Comparison of ENCODE assay signal across 19 cellular contexts in genomic region chr3:38643592-38643991, GRCh38. TPM values are rescaled to one million over a fixed set of nuclear protein-coding genes. Genes with fewer than 3 reads are reported as not detected.
A peak's percentile ranks its signal among the peaks of the same experiment; 100 is the strongest.
DNase-seq lines count a peak whose midpoint lies in the region; ATAC-seq and TF ChIP-seq lines count a peak whose summit lies in the region.
"Had no signal": no experiment of that assay in that cellular context is flagged by ENCODE, and none has a peak within 500 bp of the region (broad histone marks: within the 10 kb centered on the region; RNA-seq: fewer than 3 reads in every experiment).

No MANE protein-coding gene starts in this region.

- in situ Hi-C loops in mammary epithelial cell (cut with MboI; ENCODE audit: low sequenced_read_pairs in 2 of 2) = no loop called here

- peak overlapping the region; percentile 61 for H3K27ac ChIP-seq in right cardiac atrium (ENCODE audit: low read length)
- no peak overlapping the region for H3K27ac ChIP-seq in sigmoid colon
- no peak overlapping the region for H3K27ac ChIP-seq in mammary epithelial cell (ENCODE audit: insufficient read depth, low read depth, low read length)
- H3K27ac ChIP-seq: BLaER1, PC-9, RWPE1 had no signal

- H3K79me2 ChIP-seq in mammary epithelial cell (ENCODE audit: insufficient read depth, low read length) = no peaks in the 10 kb centered on the region

- no peaks in the 10 kb centered on the region for H3K27me3 ChIP-seq in right cardiac atrium (ENCODE audit: control insufficient read depth, insufficient read depth)
- H3K27me3 ChIP-seq in sigmoid colon = peaks cover 2 to 14% (median 13%) of the 10 kb centered on the region in 3 donors
- H3K27me3 ChIP-seq in mammary epithelial cell (ENCODE audit: insufficient read depth, low read length) = peaks cover 5% of the 10 kb centered on the region

- H3K4me3 Mint-ChIP-seq in chondrocyte (ENCODE audit: unreplicated experiment) = no peak overlapping the region
- H3K4me3 Mint-ChIP-seq: CD4-positive, alpha-beta memory T cell had no signal

- no peak for ATAC-seq in right cardiac atrium
- ATAC-seq: GM12878 had no signal

- no peaks in the 10 kb centered on the region for H4K20me1 ChIP-seq in mammary epithelial cell (ENCODE audit: insufficient read depth, low read length)
- H4K20me1 ChIP-seq: BLaER1 had no signal

- H3K27ac Mint-ChIP-seq in chondrocyte (ENCODE audit: unreplicated experiment) = no peak overlapping the region
- H3K27ac Mint-ChIP-seq: CD4-positive, alpha-beta memory T cell had no signal

- TF ChIP-seq CTCF in chondrocyte (IDR thresholded peaks at IDR 0.05) = no peak
- TF ChIP-seq CTCF in sigmoid colon (IDR thresholded peaks at IDR 0.05) = no peak
- no peak for TF ChIP-seq CTCF in mammary epithelial cell (conservative IDR thresholded peaks at IDR 0.05 in 1 of 2, IDR thresholded peaks at IDR 0.05 in 1 of 2; ENCODE audit: extremely low read depth in 1 of 2, insufficient read depth in 1 of 2, low read depth in 1 of 2, low read length in 2 of 2)

- peaks cover under 1% of the 10 kb centered on the region for H3K4me1 Mint-ChIP-seq in chondrocyte (ENCODE audit: low read depth)

- CTCF ChIA-PET in mammary epithelial cell (lab: Charles Lee; ENCODE audit: low non-redundant PET) = no interaction called here

- BruUV-seq in mammary epithelial cell (replicated peaks; lab: Mats Ljungman, UMichigan) = no TSS peak

- peak; percentile 31 for DNase-seq in activated effector memory CD4-positive, alpha-beta T cell treated with anti-CD3 and anti-CD28 coated beads, Interleukin-2, amount 50 U/mL, for 16 hours
- DNase-seq in activated effector memory CD4-positive, alpha-beta T cell treated with Interleukin-2 at 50 U/mL for 16 hours = no peak
- DNase-seq in chondrocyte (ENCODE audit: low spot score) = peak; percentile 49
- no peak for DNase-seq in right cardiac atrium
- peak; percentile 44 for DNase-seq in sigmoid colon
- no peak for DNase-seq in mammary epithelial cell
- no peak for DNase-seq in H4 (ENCODE audit: low spot score)
- DNase-seq in putamen (ENCODE audit: low spot score) = no peak
- DNase-seq: CD4-positive, alpha-beta memory T cell; HCEC 1CT; IMR-90; NCI-H1417; NCI-H1930; NCI-H345; NCI-H526; PC-9 had no signal

- dilution Hi-C loops in mammary epithelial cell (cut with HindIII; ENCODE audit: low sequenced_read_pairs) = no loop called here

- no peaks in the 10 kb centered on the region for H3K36me3 Mint-ChIP-seq in chondrocyte (ENCODE audit: low read depth)
- H3K36me3 Mint-ChIP-seq: CD4-positive, alpha-beta memory T cell had no signal

- TF ChIP-seq POLR2A in sigmoid colon (IDR thresholded peaks at IDR 0.05) = no peak

- intact Hi-C loops in right cardiac atrium (cut with DNase I) (no loop called here), sigmoid colon (cut with DNase I) (no loop called here), mammary epithelial cell (cut with micrococcal nuclease) (no loop called here)

- no peak overlapping the region for H3K9ac ChIP-seq in mammary epithelial cell (ENCODE audit: insufficient read depth, low read length)
- H3K9ac ChIP-seq: BLaER1 had no signal

- 84% methylated on average over 5 of the region's 5 CpGs for WGBS in right cardiac atrium
- WGBS in sigmoid colon, 2 donors = 77 to 85% methylated on average over 5 of the region's 5 CpGs
- WGBS in mammary epithelial cell (ENCODE audit: low coverage, missing lambda C conversion rate) = 63% methylated on average over 5 of the region's 5 CpGs

- TF ChIP-seq EP300 in sigmoid colon (IDR thresholded peaks at IDR 0.05) = no peak

- H2AFZ ChIP-seq in mammary epithelial cell (ENCODE audit: low read depth, low read length) = no peak overlapping the region
- H2AFZ ChIP-seq: PC-9 had no signal

- no peak overlapping the region for H3K4me2 ChIP-seq in mammary epithelial cell (ENCODE audit: insufficient read depth, low read depth, low read length)
- H3K4me2 ChIP-seq: PC-9 had no signal

- H3K4me1 ChIP-seq in right cardiac atrium (ENCODE audit: control insufficient read depth, insufficient read depth, low read length) = peaks cover 2% of the 10 kb centered on the region
- peaks cover 0 to 3% (median 1%) of the 10 kb centered on the region in 4 donors for H3K4me1 ChIP-seq in sigmoid colon
- no peaks in the 10 kb centered on the region for H3K4me1 ChIP-seq in mammary epithelial cell (ENCODE audit: insufficient read depth, low read length)

- H3K36me3 ChIP-seq in sigmoid colon (no peaks in the 10 kb centered on the region), mammary epithelial cell (ENCODE audit: insufficient read depth, low read length) (no peaks in the 10 kb centered on the region)
- H3K36me3 ChIP-seq: BLaER1 had no signal

- H3K9me3 Mint-ChIP-seq in chondrocyte (ENCODE audit: low read depth) = no peaks in the 10 kb centered on the region
- H3K9me3 Mint-ChIP-seq: CD4-positive, alpha-beta memory T cell had no signal

- H3K4me3 ChIP-seq in right cardiac atrium (ENCODE audit: low read length) = no peak overlapping the region
- no peak overlapping the region for H3K4me3 ChIP-seq in sigmoid colon
- no peak overlapping the region for H3K4me3 ChIP-seq in mammary epithelial cell (replicated peaks in 1 of 3; ENCODE audit: insufficient read depth in 1 of 3, low read depth in 2 of 3, low read length in 3 of 3)
- H3K4me3 ChIP-seq: BLaER1, GM12878, PC-9 had no signal

- H3K27me3 Mint-ChIP-seq in chondrocyte (ENCODE audit: low read depth) = peaks cover 33% of the 10 kb centered on the region

- H3K9me3 ChIP-seq in right cardiac atrium (ENCODE audit: control insufficient read depth, low read length) (no peaks in the 10 kb centered on the region), sigmoid colon (no peaks in the 10 kb centered on the region), mammary epithelial cell (replicated peaks; ENCODE audit: insufficient read depth, low read length) (no peaks in the 10 kb centered on the region)
- H3K9me3 ChIP-seq: BLaER1 had no signal

RNA-seq across cellular contexts. Expression of gene SCN5A, which starts 5.9 kb away (rescaled TPM):
- total RNA-seq in chondrocyte = 0.21 to 0.25 TPM (median 0.24 TPM) in 3 replicates
- 100 to 1,000 TPM; 131 to 202 (median 142) TPM for total RNA-seq in right cardiac atrium
- polyA plus RNA-seq in right cardiac atrium = 69.0 TPM
- total RNA-seq in sigmoid colon = 1 to 10 TPM in 1 of 4 donors, under 1 TPM in 3; 0.33 to 1.9 (median 0.77) TPM
- polyA plus RNA-seq in sigmoid colon = under 1 TPM; under 0.01 to 0.51 (median 0.23) TPM
- not detected for total RNA-seq in mammary epithelial cell
- polyA plus RNA-seq in mammary epithelial cell = 0.08 TPM
- polyA minus RNA-seq in mammary epithelial cell = 0.98 TPM
- total RNA-seq in H4 (2014; rRNA removed; shearing (Covaris generic)) = 0.85 and 3.0 TPM in 2 replicates
- total RNA-seq: GM12878 had no signal
- polyA plus RNA-seq: CD4-positive, alpha-beta memory T cell; GM12878 had no signal

Comparison
In these comparisons a context has a peak if more than half of its experiments do, and no peak if none do; other contexts are left out.
1. DNase-seq: peak in activated effector memory CD4-positive, alpha-beta T cell treated with anti-CD3 and anti-CD28 coated beads, Interleukin-2, amount 50 U/mL, for 16 hours (single experiment), chondrocyte (single experiment) and sigmoid colon (single experiment); none in activated effector memory CD4-positive, alpha-beta T cell treated with Interleukin-2 at 50 U/mL for 16 hours (single experiment), right cardiac atrium (0 of 3), mammary epithelial cell (single experiment), H4 (single experiment) and putamen (single experiment).
2. RNA of gene SCN5A, which starts 5.9 kb away (total RNA-seq): 131 to 202 TPM in right cardiac atrium; 0.85 to 3.0 TPM in H4, 0.33 to 1.9 TPM in sigmoid colon, not detected in mammary epithelial cell and 0.21 to 0.25 TPM in chondrocyte; every median in the first group is over 10 times any median in the second.